In the genomic region with DNA sequence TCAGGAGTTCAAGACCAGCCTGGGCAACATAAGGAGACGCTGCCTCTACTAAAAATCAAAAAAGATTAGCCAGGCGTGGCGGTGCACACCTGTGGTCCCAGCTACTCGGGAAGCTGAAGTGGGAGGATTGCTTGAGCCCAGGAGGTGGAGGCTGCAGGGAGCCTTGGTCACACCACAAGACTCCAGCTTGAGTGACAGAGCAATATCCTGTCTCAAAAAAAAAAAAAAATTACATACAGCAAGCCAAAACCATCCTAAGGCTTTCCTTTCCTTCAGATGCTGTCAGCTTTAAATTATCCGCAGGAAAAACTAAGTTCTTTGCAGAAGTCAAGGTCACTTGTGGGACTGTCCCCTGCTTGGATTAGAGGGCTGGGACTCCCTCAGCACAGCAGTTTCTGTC, we compare ENCODE assay signal across 8 cellular contexts. TPM values are rescaled to one million over a fixed set of nuclear protein-coding genes. Genes with fewer than 3 reads are reported as not detected.
DNase-seq lines count a peak whose midpoint lies in the region; ATAC-seq, FAIRE-seq and TF ChIP-seq lines count a peak whose summit lies in the region.

No MANE protein-coding gene starts in this region.

- peak overlapping the region; percentile 95 for H3K27ac Mint-ChIP-seq in Caco-2 (ENCODE audit: unreplicated experiment)

- no peaks in the 10 kb centered on the region for H3K9me3 Mint-ChIP-seq in Caco-2 (ENCODE audit: unreplicated experiment)

- H3K4me1 Mint-ChIP-seq in Caco-2 (ENCODE audit: low read depth, unreplicated experiment), result peaks cover 17% of the 10 kb centered on the region

- H3K36me3 ChIP-seq in Caco-2 (ENCODE audit: control insufficient read depth, insufficient read depth, low read length), result no peaks in the 10 kb centered on the region
- H3K36me3 ChIP-seq in PC-3 (ENCODE audit: low read depth, low read length), result peaks cover 18% of the 10 kb centered on the region
- H3K36me3 ChIP-seq in endocrine pancreas (ENCODE audit: control insufficient read depth, insufficient read depth, low read length), result no peaks in the 10 kb centered on the region
- H3K36me3 ChIP-seq in osteoblast (ENCODE audit: insufficient read depth, low read length), result peaks cover 11% of the 10 kb centered on the region

- H3K4me2 ChIP-seq in PC-3 (ENCODE audit: low read length) (peak overlapping the region; percentile 87), osteoblast (ENCODE audit: insufficient read depth, low read length) (peak overlapping the region; percentile 82)

- H3K27me3 ChIP-seq in Caco-2 (replicated peaks; ENCODE audit: control insufficient read depth, insufficient read depth, low read length) (no peaks in the 10 kb centered on the region), PC-3 (ENCODE audit: low read length) (no peaks in the 10 kb centered on the region), endocrine pancreas (ENCODE audit: control insufficient read depth, insufficient read depth, low read length) (no peaks in the 10 kb centered on the region), osteoblast (ENCODE audit: insufficient read depth, low read length) (no peaks in the 10 kb centered on the region)

- H3K9ac ChIP-seq in PC-3 (ENCODE audit: low read length) (peak overlapping the region; percentile 89), endocrine pancreas (ENCODE audit: control insufficient read depth, insufficient read depth, low read length) (peak overlapping the region; percentile 85)

- CTCF ChIA-PET in Caco-2 (lab: Charles Lee) (interaction anchor here (0.6 kb wide), 1 partner anchor 23 kb away, joined by 4 read pairs; no protein-coding TSS in a partner anchor), PC-3 (lab: Charles Lee) (no interaction called here)

- no peaks in the 10 kb centered on the region for H3K27me3 Mint-ChIP-seq in Caco-2 (ENCODE audit: insufficient read depth, unreplicated experiment)

- H3K27ac ChIP-seq in PC-3 (ENCODE audit: low read length) (no peak overlapping the region), osteoblast (ENCODE audit: low read depth, low read length) (no peak overlapping the region)

- H3K36me3 Mint-ChIP-seq in Caco-2 (ENCODE audit: insufficient read depth, unreplicated experiment), result peaks cover 54% of the 10 kb centered on the region

- H3K4me3 ChIP-seq in Caco-2 (ENCODE audit: low read depth, low read length), result peak overlapping the region; percentile 63
- H3K4me3 ChIP-seq in PC-3 (ENCODE audit: low read length), result peak overlapping the region; percentile 96
- peak overlapping the region; percentile 74 for H3K4me3 ChIP-seq in endocrine pancreas (ENCODE audit: control insufficient read depth, insufficient read depth, low read length)
- peak overlapping the region; percentile 99 for H3K4me3 ChIP-seq in osteoblast (ENCODE audit: insufficient read depth, low read length)

- H3K79me2 ChIP-seq in PC-3 (ENCODE audit: low read length), result peaks cover 62% of the 10 kb centered on the region
- H3K79me2 ChIP-seq in osteoblast (ENCODE audit: insufficient read depth, low read length), result peaks cover 60% of the 10 kb centered on the region

- intact Hi-C loops in Caco-2 (cut with micrococcal nuclease; ENCODE audit: unreplicated experiment), result no loop called here
- intact Hi-C loops in PC-3 (cut with micrococcal nuclease), result no loop called here

- no peaks in the 10 kb centered on the region for H3K9me2 ChIP-seq in PC-3 (replicated peaks; ENCODE audit: low read length)

- no peak for FAIRE-seq in frontal cortex (lab: Jason Lieb, UNC)

- BruUV-seq in Caco-2 (replicated peaks; lab: Mats Ljungman, UMichigan) (no TSS peak), PC-3 (replicated peaks; lab: Mats Ljungman, UMichigan) (no TSS peak)

- ATAC-seq in PC-3, result no peak

- no peaks in the 10 kb centered on the region for H3F3A ChIP-seq in PC-3 (ENCODE audit: low read length, unreplicated experiment)

- POLR2A ChIA-PET in Caco-2 (lab: Charles Lee) (interaction anchor here (0.6 to 2.0 kb wide), 4 partner anchors 18 to 151 kb away, joined by 3 to 7 read pairs (median 4); partner anchors contain the start of genes CNPY2, RNF41 and TIMELESS), PC-3 (lab: Charles Lee; ENCODE audit: unreplicated experiment) (interaction anchor here (0.6 kb wide), 2 partner anchors 12 to 40 kb away, joined by 3 to 6 read pairs; no protein-coding TSS in a partner anchor)

- H4K20me1 ChIP-seq in PC-3 (ENCODE audit: low read length) (peaks cover 23% of the 10 kb centered on the region; the same call in 1 of the 2 replicates), osteoblast (ENCODE audit: insufficient read depth, low read length) (peaks cover 21% of the 10 kb centered on the region)

- H2AFZ ChIP-seq in PC-3 (ENCODE audit: low read length) (no peak overlapping the region), osteoblast (ENCODE audit: low read length) (no peak overlapping the region)

- H3K4me1 ChIP-seq in Caco-2 (peaks cover 11% of the 10 kb centered on the region), PC-3 (ENCODE audit: insufficient read depth, low read length) (peaks cover 39% of the 10 kb centered on the region), endocrine pancreas (ENCODE audit: control insufficient read depth, insufficient read depth, low read length) (no peaks in the 10 kb centered on the region), osteoblast (ENCODE audit: insufficient read depth, low read length) (peaks cover 22% of the 10 kb centered on the region)

- DNase-seq in Caco-2, result no peak
- DNase-seq in PC-3, result no peak
- DNase-seq in osteoblast (ENCODE audit: insufficient read length, low spot score, missing footprints), result no peak
- no peak for DNase-seq in pons (ENCODE audit: low spot score)
- no peak for DNase-seq in DMS53 treated with DMSO at 0.1 percent for 48 hours (lab: John Stamatoyannopoulos, UW; ENCODE audit: unreplicated experiment)
- no peak for DNase-seq in frontal cortex (ENCODE audit: low spot score in 2 of 2)
- DNase-seq in NCI-H146 treated with DMSO at 0.1 percent for 48 hours (lab: John Stamatoyannopoulos, UW; ENCODE audit: unreplicated experiment), result no peak

- TF ChIP-seq CTCF in Caco-2 (IDR thresholded peaks at IDR 0.05; ENCODE audit: insufficient read depth in 1 of 2, low read depth in 1 of 2, low read length in 1 of 2, severe bottlenecking in 1 of 2, unreplicated experiment in 1 of 2) (no peak), PC-3 (conservative IDR thresholded peaks at IDR 0.05; ENCODE audit: low read depth, low read length) (no peak), osteoblast (IDR thresholded peaks at IDR 0.05; ENCODE audit: extremely low read depth, low read depth, low read length) (no peak)

- no peaks in the 10 kb centered on the region for H3K9me3 ChIP-seq in Caco-2
- H3K9me3 ChIP-seq in PC-3 (ENCODE audit: low read length), result no peaks in the 10 kb centered on the region
- H3K9me3 ChIP-seq in endocrine pancreas (ENCODE audit: control insufficient read depth, low read length), result no peaks in the 10 kb centered on the region
- H3K9me3 ChIP-seq in osteoblast (ENCODE audit: low read depth, low read length), result no peaks in the 10 kb centered on the region

- peak overlapping the region; percentile 94 for H3K4me3 Mint-ChIP-seq in Caco-2 (ENCODE audit: unreplicated experiment)

RNA-seq across cellular contexts. Expression of gene CS, which starts 1.3 kb away (rescaled TPM):
- total RNA-seq in Caco-2 (2022) (241 and 263 TPM in 2 replicates), PC-3 (2014; rRNA removed) (182 and 199 TPM in 2 replicates), osteoblast (106 and 114 TPM in 2 replicates), frontal cortex (83.6 TPM)

RNA-seq across cellular contexts. Expression of gene CNPY2, which starts 17.0 kb away (rescaled TPM):
- total RNA-seq in Caco-2 (2022) (204 and 208 TPM in 2 replicates), PC-3 (2014; rRNA removed) (109 and 162 TPM in 2 replicates), osteoblast (82.5 and 83.7 TPM in 2 replicates), frontal cortex (42.8 TPM)

RNA-seq across cellular contexts. Expression of gene COQ10A, which starts 32.1 kb away (rescaled TPM):
- total RNA-seq in Caco-2 (2022), result 16.7 and 18.4 TPM in 2 replicates
- 9.2 and 9.8 TPM in 2 replicates for total RNA-seq in PC-3 (2014; rRNA removed)
- total RNA-seq in osteoblast, result 10.1 and 14.4 TPM in 2 replicates
- 12.2 TPM for total RNA-seq in frontal cortex

RNA-seq across cellular contexts. Expression of gene PAN2, which starts 35.0 kb away (rescaled TPM):
- total RNA-seq in Caco-2 (2022), result 25.7 and 30.0 TPM in 2 replicates
- total RNA-seq in PC-3 (2014; rRNA removed), result 15.3 and 27.1 TPM in 2 replicates
- 10.5 and 19.2 TPM in 2 replicates for total RNA-seq in osteoblast
- total RNA-seq in frontal cortex, result 24.5 TPM

RNA-seq across cellular contexts. Expression of gene IL23A, which starts 39.9 kb away (rescaled TPM):
- total RNA-seq in Caco-2 (2022), result 0.48 TPM in 1 of 2 replicates, not detected in the other
- 17.5 and 18.2 TPM in 2 replicates for total RNA-seq in PC-3 (2014; rRNA removed)
- total RNA-seq in osteoblast, result not detected in 2 replicates
- not detected for total RNA-seq in frontal cortex
